In the genomic region with DNA sequence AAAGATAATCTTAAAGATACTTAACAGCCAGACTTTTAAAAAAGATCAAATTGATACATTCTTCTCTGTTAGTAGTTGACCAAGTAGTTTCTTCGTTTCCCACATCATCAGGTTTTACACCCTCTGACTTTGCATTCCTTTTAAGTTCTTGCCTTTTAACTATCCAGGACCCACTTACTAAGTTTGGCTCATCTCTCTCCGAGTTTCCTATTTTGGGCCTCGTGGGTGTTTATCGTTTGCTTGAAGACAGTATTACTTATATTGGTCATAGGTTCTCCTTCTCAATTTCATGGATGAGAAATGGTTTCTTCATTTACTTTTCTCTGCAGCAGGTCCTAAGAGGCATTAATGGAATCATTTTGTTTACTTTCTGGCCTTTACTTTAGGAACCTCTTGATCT, we compare ENCODE assay signal across 24 cellular contexts. TPM values are rescaled to one million over a fixed set of nuclear protein-coding genes. Genes with fewer than 3 reads are reported as not detected.
DNase-seq lines count a peak whose midpoint lies in the region; ATAC-seq and TF ChIP-seq lines count a peak whose summit lies in the region.
"Had no signal": no experiment of that assay in that cellular context is flagged by ENCODE, and none has a peak within 500 bp of the region (broad histone marks: within the 10 kb centered on the region; RNA-seq: fewer than 3 reads in every experiment).

No MANE protein-coding gene starts in this region.

- H3K27ac ChIP-seq in KMS-11 (no peak overlapping the region), upper lobe of right lung (no peak overlapping the region)
- H3K27ac ChIP-seq: left ventricle myocardium inferior, neural progenitor cell, psoas muscle, SJCRH30 had no signal

- H3K9ac ChIP-seq in KMS-11, result no peak overlapping the region
- H3K9ac ChIP-seq: neural progenitor cell had no signal

- no peak overlapping the region for H3K4me3 ChIP-seq in KMS-11 (IDR thresholded peaks at IDR 0.05; ENCODE audit: insufficient read depth, low read depth, low read length)
- H3K4me3 ChIP-seq in upper lobe of right lung, result no peak overlapping the region
- H3K4me3 ChIP-seq: left ventricle myocardium inferior, neural progenitor cell, psoas muscle, SJCRH30, skin epidermis had no signal

- H3K4me1 ChIP-seq in KMS-11 (ENCODE audit: low read depth, poor library complexity, severe bottlenecking) (peaks cover 50% of the 10 kb centered on the region), upper lobe of right lung (no peaks in the 10 kb centered on the region)
- H3K4me1 ChIP-seq: left ventricle myocardium inferior, neural progenitor cell, SJCRH30 had no signal

- TF ChIP-seq CTCF in KMS-11 (conservative IDR thresholded peaks at IDR 0.05; ENCODE audit: low read depth, low read length) (no peak), upper lobe of right lung (IDR thresholded peaks at IDR 0.05) (no peak)

- intact Hi-C loops in posterior vena cava (cut with DNase I), result no loop called here
- intact Hi-C loops in upper lobe of right lung (cut with DNase I), result no loop called here

- H3K36me3 ChIP-seq in KMS-11 (ENCODE audit: insufficient read depth), result no peaks in the 10 kb centered on the region
- H3K36me3 ChIP-seq in upper lobe of right lung, result peaks cover 52% of the 10 kb centered on the region

- peak; percentile 50 to 78 for ATAC-seq in activated naive CD4-positive, alpha-beta T cell treated with anti-CD3 and anti-CD28 coated beads, Interleukin-2, amount 50 U/mL, for 72 hours
- ATAC-seq in stimulated activated naive CD8-positive, alpha-beta T cell treated with anti-CD3 and anti-CD28 coated beads, Interleukin-15, Interleukin-2, amounts not matched to agents 100 U/mL and 50 U/mL, for 24 hours, result peak; percentile 38
- ATAC-seq in upper lobe of right lung, result no peak
- ATAC-seq: HCT116, Panc1, psoas muscle had no signal

- H4K20me1 ChIP-seq in KMS-11 (ENCODE audit: insufficient read depth), result no peaks in the 10 kb centered on the region

- H2AFZ ChIP-seq in KMS-11 (ENCODE audit: low read depth), result no peak overlapping the region
- H2AFZ ChIP-seq: neural progenitor cell had no signal

- H3K36me3 Mint-ChIP-seq in activated naive CD4-positive, alpha-beta T cell treated with anti-CD3 and anti-CD28 coated beads, Interleukin-2, amount 50 U/mL, for 72 hours, result peaks cover 13 to 37% of the 10 kb centered on the region in 2 donors

- H3K9me3 ChIP-seq in upper lobe of right lung, result no peaks in the 10 kb centered on the region
- H3K9me3 ChIP-seq: left ventricle myocardium inferior, psoas muscle, SJCRH30 had no signal

- H3K27me3 ChIP-seq in KMS-11 (ENCODE audit: insufficient read depth, low read depth) (no peaks in the 10 kb centered on the region), upper lobe of right lung (no peaks in the 10 kb centered on the region)
- H3K27me3 ChIP-seq: neural progenitor cell, SJCRH30 had no signal

- H3K9me3 Mint-ChIP-seq in activated naive CD4-positive, alpha-beta T cell treated with anti-CD3 and anti-CD28 coated beads, Interleukin-2, amount 50 U/mL, for 72 hours, result no peaks in the 10 kb centered on the region
- H3K9me3 Mint-ChIP-seq: activated B cell treated with CpG ODN at 0.5 μM for 24 hours, immature natural killer cell, neural progenitor cell had no signal

- H3K79me2 ChIP-seq in KMS-11 (ENCODE audit: insufficient read depth, low read depth), result no peaks in the 10 kb centered on the region

- H3K4me2 ChIP-seq in KMS-11, result 0 out of 2 replicates have a peak overlapping the region, but pooled peaks have one; percentile 15
- H3K4me2 ChIP-seq: neural progenitor cell had no signal

- peak overlapping the region; percentile 79 to 84 for H3K27ac Mint-ChIP-seq in activated naive CD4-positive, alpha-beta T cell treated with anti-CD3 and anti-CD28 coated beads, Interleukin-2, amount 50 U/mL, for 72 hours
- H3K27ac Mint-ChIP-seq: activated B cell treated with CpG ODN at 0.5 μM for 24 hours, neural progenitor cell had no signal

- peak; percentile 28 for DNase-seq in stimulated activated CD4-positive, alpha-beta T cell treated with anti-CD3 and anti-CD28 coated beads, Interleukin-15, amount 100 ng/mL, for 24 hours
- no peak for DNase-seq in stimulated activated CD4-positive, alpha-beta T cell treated with anti-CD3 and anti-CD28 coated beads, Interleukin-4, amount 100 ng/mL, for 1 hour
- peak in 1 of 2 donors; percentile 32 for DNase-seq in activated naive CD4-positive, alpha-beta T cell treated with anti-CD3 and anti-CD28 coated beads, Interleukin-2, amount 50 U/mL, for 72 hours (ENCODE audit: low spot score in 2 of 2)
- DNase-seq in stimulated activated naive CD8-positive, alpha-beta T cell treated with anti-CD3 and anti-CD28 coated beads, Interleukin-15, Interleukin-2, amounts not matched to agents 100 U/mL and 50 U/mL, for 24 hours, result no peak
- DNase-seq in pons (ENCODE audit: low spot score), result no peak
- no peak for DNase-seq in posterior vena cava (ENCODE audit: low spot score)
- no peak for DNase-seq in upper lobe of right lung
- DNase-seq: activated B cell treated with CpG ODN at 0.5 μM for 24 hours; AML-193; amniotic stem cell; immature natural killer cell; Kasumi-1; left ventricle myocardium inferior; NCI-H1092; NCI-H2029; NCI-H446; NK-92 treated with Interleukin-12 subunit alpha and Interleukin-12 subunit beta, amount 100 ng/mL, for 24 hours; psoas muscle; SJCRH30 had no signal

RNA-seq across cellular contexts. Expression of a gene that starts 43.2 kb away (rescaled TPM):
- total RNA-seq in activated naive CD4-positive, alpha-beta T cell treated with anti-CD3 and anti-CD28 coated beads, Interleukin-2, amount 50 U/mL, for 72 hours, result 100 to 1,000 TPM; 118 to 174 TPM
- total RNA-seq in posterior vena cava (10 to 100 TPM; 77.3 to 86.2 TPM), upper lobe of right lung (56.7 TPM)

RNA-seq across cellular contexts. Expression of a gene that starts 43.3 kb away (rescaled TPM):
- 10 to 100 TPM; 18.5 to 19.8 TPM for total RNA-seq in activated naive CD4-positive, alpha-beta T cell treated with anti-CD3 and anti-CD28 coated beads, Interleukin-2, amount 50 U/mL, for 72 hours
- total RNA-seq in posterior vena cava (10 to 100 TPM; 16.8 to 19.7 TPM), upper lobe of right lung (17.8 TPM)
